8 cellular contexts compared by ENCODE assay signal in the genomic region with DNA sequence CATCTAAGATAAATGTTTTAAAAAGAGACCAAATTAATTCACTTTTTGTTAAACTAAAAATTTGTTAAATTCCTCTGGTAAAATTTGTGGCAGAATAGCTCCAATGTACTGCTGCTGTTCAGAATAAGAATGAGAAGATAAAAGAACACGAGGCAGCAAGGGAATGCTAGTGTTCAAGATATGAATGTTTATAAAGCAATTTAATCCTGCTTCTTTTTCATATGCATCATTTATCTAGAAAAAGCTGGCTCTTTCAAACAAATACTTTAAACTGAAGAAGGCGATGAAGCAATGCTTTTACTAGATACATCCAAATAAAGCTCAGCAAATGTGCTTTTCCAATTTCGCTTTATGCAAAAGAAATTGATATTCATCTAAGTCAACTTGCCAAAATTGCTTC.
"Had no signal": no experiment of that assay in that cellular context is flagged by ENCODE, and none has a peak within 500 bp of the region (broad histone marks: within the 10 kb centered on the region; RNA-seq: fewer than 3 reads in every experiment).

No MANE protein-coding gene starts in this region.

- FAIRE-seq: G401.6, GM12878, GM12891, GM12892, GM18507, GM19239 had no signal

- DNase-seq: GDM1, GF-D8 had no signal

- H3K4me3 ChIP-seq: GM12878 had no signal

- ATAC-seq: GM12878 had no signal
